18 cellular contexts compared by ENCODE assay signal in the genomic region with DNA sequence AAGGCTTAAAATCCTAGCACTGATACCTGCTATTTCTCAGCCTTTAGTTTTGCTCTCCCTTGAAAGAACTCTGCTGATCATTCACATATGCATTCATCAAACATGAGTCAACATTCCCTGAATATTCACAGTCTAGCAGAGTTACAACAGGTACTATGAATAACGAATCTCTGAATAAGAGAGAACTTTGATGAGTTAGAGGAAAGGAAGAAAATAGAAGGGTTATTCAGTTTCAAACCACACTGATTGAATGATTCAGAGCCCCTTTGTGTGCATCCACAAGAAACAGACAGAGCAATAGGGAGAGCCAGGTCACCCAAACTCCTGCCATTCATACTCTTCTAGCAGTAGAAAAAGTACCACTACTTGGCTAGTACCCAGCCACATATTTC. TPM values are rescaled to one million over a fixed set of nuclear protein-coding genes. Genes with fewer than 3 reads are reported as not detected.
DNase-seq lines count a peak whose midpoint lies in the region; ATAC-seq lines count a peak whose summit lies in the region.
"Had no signal": no experiment of that assay in that cellular context is flagged by ENCODE, and none has a peak within 500 bp of the region (broad histone marks: within the 10 kb centered on the region; RNA-seq: fewer than 3 reads in every experiment).

No MANE protein-coding gene starts in this region.

- WGBS in HUES64: 50% methylated on average over 1 of the region's 1 CpG
- WGBS in mesendoderm (ENCODE audit: extremely low coverage, insufficient coverage, low lambda C conversion rate): no CpG with 5 or more reads among the region's 1 CpG

- peaks cover 40% of the 10 kb centered on the region for H3K4me1 ChIP-seq in HUES64 (ENCODE audit: insufficient read depth, low read length)
- H3K4me1 ChIP-seq in mesendoderm (ENCODE audit: control insufficient read depth, low read depth, low read length): no peaks in the 10 kb centered on the region

- no peak overlapping the region for H4K5ac ChIP-seq in mesendoderm (ENCODE audit: low read length)

- no peak for ATAC-seq in GM18502 (IDR thresholded peaks at IDR 0.05; ENCODE audit: poor library complexity, unreplicated experiment)
- no peak for ATAC-seq in stimulated activated naive B cell treated with anti-CD40 and anti-IgM and Interleukin-4, amounts not matched to agents 10 μg/mL and 1 μg/mL and 100 μg/mL, for 72 hours (replicated peaks)
- ATAC-seq: heart left ventricle; left ventricle myocardium superior; natural killer cell treated with Interleukin-12 subunit alpha and Interleukin-12 subunit beta and Interleukin-15 and Interleukin-18, amount 100 ng/mL, for 72 hours had no signal

- H2BK15ac ChIP-seq in mesendoderm (replicated peaks; ENCODE audit: low read depth): no peak overlapping the region

- H2BK120ac ChIP-seq in mesendoderm (ENCODE audit: low read depth, low read length): no peak overlapping the region

- no peaks in the 10 kb centered on the region for H3K4me1 Mint-ChIP-seq in stimulated activated naive B cell treated with anti-CD40 and anti-IgM and Interleukin-4, amounts not matched to agents 10 μg/mL and 1 μg/mL and 100 μg/mL, for 72 hours

- peak overlapping the region; percentile 21; the same call in 1 of the 2 replicates for H3K9ac ChIP-seq in HUES64 (ENCODE audit: low read depth, low read length)
- no peak overlapping the region for H3K9ac ChIP-seq in mesendoderm (ENCODE audit: low read length)

- no peak overlapping the region for H4K8ac ChIP-seq in mesendoderm (ENCODE audit: low read depth, low read length)

- DNase-seq in EH (ENCODE audit: low read depth) (peak; percentile 61), astrocyte of the hippocampus (ENCODE audit: low read depth, low spot score) (peak; percentile 86), mesendoderm (peak; percentile 53), globus pallidus (ENCODE audit: low spot score) (no peak), nucleus accumbens (lab: John Stamatoyannopoulos, UW) (no peak)
- DNase-seq in stimulated activated naive B cell treated with anti-CD40 and anti-IgM and Interleukin-4, amounts not matched to agents 10 μg/mL and 1 μg/mL and 100 μg/mL, for 72 hours: no peak
- DNase-seq: heart left ventricle; Karpas-422; left ventricle myocardium superior; NCI-H187; NCI-H774; SHP77; stimulated activated CD4-positive, alpha-beta T cell treated with anti-CD3 and anti-CD28 coated beads, Interleukin-2, amount 100 ng/mL, for 48 hours had no signal

- no peak overlapping the region for H3K23ac ChIP-seq in mesendoderm (ENCODE audit: low read length)

- H3K4me2 ChIP-seq in mesendoderm (ENCODE audit: low read length): no peak overlapping the region

- H3K9me3 ChIP-seq in HUES64 (ENCODE audit: insufficient read depth, low read depth, low read length): peaks cover 3% of the 10 kb centered on the region; the same call in 1 of the 2 replicates
- H3K9me3 ChIP-seq: heart left ventricle had no signal

- H3K27me3 ChIP-seq in HUES64 (ENCODE audit: insufficient read depth, low read length) (peaks cover 11% of the 10 kb centered on the region), mesendoderm (ENCODE audit: insufficient read depth, low read length, poor library complexity) (no peaks in the 10 kb centered on the region)

- H3K56ac ChIP-seq in mesendoderm (ENCODE audit: low read length): no peak overlapping the region

- H3K4me3 ChIP-seq in HUES64 (ENCODE audit: low read length): no peak overlapping the region
- no peak overlapping the region for H3K4me3 ChIP-seq in mesendoderm (ENCODE audit: low read length)
- H3K4me3 ChIP-seq: heart left ventricle had no signal

- H3K4me3 Mint-ChIP-seq in stimulated activated naive B cell treated with anti-CD40 and anti-IgM and Interleukin-4, amounts not matched to agents 10 μg/mL and 1 μg/mL and 100 μg/mL, for 72 hours: no peak overlapping the region
- H3K4me3 Mint-ChIP-seq: natural killer cell treated with Interleukin-12 subunit alpha and Interleukin-12 subunit beta and Interleukin-15 and Interleukin-18, amount 100 ng/mL, for 72 hours; type B pancreatic cell had no signal

- H3K36me3 ChIP-seq in HUES64 (ENCODE audit: insufficient read depth, low read length): no peaks in the 10 kb centered on the region
- no peaks in the 10 kb centered on the region for H3K36me3 ChIP-seq in mesendoderm (ENCODE audit: control insufficient read depth, insufficient read depth, low read length)
- H3K36me3 ChIP-seq: heart left ventricle had no signal

- no peak overlapping the region for H2AK5ac ChIP-seq in mesendoderm (ENCODE audit: low read length)

- H3K27me3 Mint-ChIP-seq in stimulated activated naive B cell treated with anti-CD40 and anti-IgM and Interleukin-4, amounts not matched to agents 10 μg/mL and 1 μg/mL and 100 μg/mL, for 72 hours: peaks cover 45 to 68% of the 10 kb centered on the region in 2 donors

- H3K27ac ChIP-seq in HUES64 (ENCODE audit: low read depth, low read length) (peak overlapping the region; percentile 76), mesendoderm (ENCODE audit: low read depth, low read length) (peak overlapping the region; percentile 0)
- H3K27ac ChIP-seq: C4-2B, heart left ventricle had no signal

- H3K79me1 ChIP-seq in mesendoderm (ENCODE audit: low read length): no peaks in the 10 kb centered on the region

- no peak overlapping the region for H3K18ac ChIP-seq in mesendoderm (ENCODE audit: low read length)

- H3K9me3 Mint-ChIP-seq in stimulated activated naive B cell treated with anti-CD40 and anti-IgM and Interleukin-4, amounts not matched to agents 10 μg/mL and 1 μg/mL and 100 μg/mL, for 72 hours: peaks cover 0 to 4% of the 10 kb centered on the region in 2 donors
- H3K9me3 Mint-ChIP-seq: natural killer cell treated with Interleukin-12 subunit alpha and Interleukin-12 subunit beta and Interleukin-15 and Interleukin-18, amount 100 ng/mL, for 72 hours had no signal

- no peak overlapping the region for H2BK5ac ChIP-seq in mesendoderm (ENCODE audit: low read length)

- H3K79me2 ChIP-seq in mesendoderm (ENCODE audit: control insufficient read depth, insufficient read depth, low read length): no peaks in the 10 kb centered on the region

- no peak overlapping the region for H3K27ac Mint-ChIP-seq in stimulated activated naive B cell treated with anti-CD40 and anti-IgM and Interleukin-4, amounts not matched to agents 10 μg/mL and 1 μg/mL and 100 μg/mL, for 72 hours
- H3K27ac Mint-ChIP-seq: natural killer cell treated with Interleukin-12 subunit alpha and Interleukin-12 subunit beta and Interleukin-15 and Interleukin-18, amount 100 ng/mL, for 72 hours; type B pancreatic cell had no signal

- no peaks in the 10 kb centered on the region for H3K36me3 Mint-ChIP-seq in stimulated activated naive B cell treated with anti-CD40 and anti-IgM and Interleukin-4, amounts not matched to agents 10 μg/mL and 1 μg/mL and 100 μg/mL, for 72 hours
- H3K36me3 Mint-ChIP-seq: natural killer cell treated with Interleukin-12 subunit alpha and Interleukin-12 subunit beta and Interleukin-15 and Interleukin-18, amount 100 ng/mL, for 72 hours; type B pancreatic cell had no signal

- no peak overlapping the region for H3K4ac ChIP-seq in mesendoderm (ENCODE audit: low read depth, low read length)

RNA-seq across cellular contexts. Expression of a gene that starts 36.0 kb away (rescaled TPM):
- polyA plus RNA-seq in HUES64 (2013, experiment 1 of 2): 0.60 TPM
- polyA plus RNA-seq in HUES64 (2013, experiment 2 of 2): 1.3 TPM
- 0.25 TPM for polyA plus RNA-seq in mesendoderm (2013, experiment 1 of 2)
- polyA plus RNA-seq in mesendoderm (2013, experiment 2 of 2): 0.21 TPM

Comparison
In these comparisons a context has a peak if more than half of its experiments do, and no peak if none do; other contexts are left out.
1. DNase-seq: peak in EH (single experiment), astrocyte of the hippocampus (single experiment) and mesendoderm (single experiment); none in globus pallidus (single experiment), nucleus accumbens (0 of 56) and stimulated activated naive B cell treated with anti-CD40 and anti-IgM and Interleukin-4, amounts not matched to agents 10 μg/mL and 1 μg/mL and 100 μg/mL, for 72 hours (single experiment).